In the genomic region with DNA sequence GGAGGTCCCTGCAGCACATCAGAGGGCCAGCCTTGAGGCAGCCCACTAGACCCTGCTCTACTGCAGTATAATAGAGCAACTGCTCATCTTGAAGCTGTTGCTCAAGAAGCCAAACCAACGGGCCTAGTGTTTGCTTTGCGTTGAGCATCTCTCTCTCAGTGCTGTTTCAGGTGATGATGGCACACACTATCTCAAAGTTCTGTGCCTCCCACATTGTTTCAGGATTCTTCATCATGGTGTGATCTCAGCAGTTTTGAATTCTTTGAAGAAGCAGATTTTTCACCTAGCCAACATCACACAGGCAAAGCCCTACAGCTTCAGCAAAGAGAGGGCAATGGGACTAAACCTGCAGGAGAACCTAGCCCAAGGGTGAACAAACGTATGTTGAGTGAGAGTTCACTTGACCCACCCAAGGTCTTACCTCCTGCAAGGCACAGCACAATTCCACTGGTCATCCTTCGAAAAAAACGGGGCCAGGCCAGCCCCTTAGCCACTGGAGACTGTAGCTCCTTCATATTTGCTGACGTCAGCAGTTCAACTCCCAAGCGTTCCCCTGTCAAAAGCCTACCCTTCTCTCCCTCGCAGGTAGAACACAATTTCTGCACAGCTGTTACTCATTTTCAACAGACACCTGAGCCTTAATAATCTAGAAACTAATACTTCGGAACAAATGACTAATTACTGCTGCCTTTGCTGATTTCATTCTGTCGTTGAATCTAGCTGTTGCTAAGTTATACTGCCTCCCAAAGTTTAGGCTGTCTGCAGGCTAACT, we compare ENCODE assay signal across 2 cellular contexts.
A peak's percentile ranks its signal among the peaks of the same experiment; 100 is the strongest.
TF ChIP-seq lines count a peak whose summit lies in the region.

No MANE protein-coding gene starts in this region.

TF ChIP-seq in HepG2, 621 proteins besides CTCF, POLR2A, EP300 and RAD21:
- TF ChIP-seq MAFG (CRISPR knock-in tag; IDR thresholded peaks at IDR 0.05) (peak; percentile 50; the same call in 1 of the 2 replicates), MAFF (IDR thresholded peaks at IDR 0.05; ENCODE audit: low read depth, low read length) (peak; percentile 99), MAFK (conservative IDR thresholded peaks at IDR 0.05 in 1 of 2, IDR thresholded peaks at IDR 0.05 in 1 of 2; ENCODE audit: low read length in 2 of 2) (peak; percentile 99 to 100), MBD4 (IDR thresholded peaks at IDR 0.05; ENCODE audit: borderline replicate concordance, low read length) (no peak), RFX5 (IDR thresholded peaks at IDR 0.05; ENCODE audit: low read depth, low read length) (peak; percentile 57; the same call in 1 of the 2 replicates)
- TF ChIP-seq, protein P1, sequence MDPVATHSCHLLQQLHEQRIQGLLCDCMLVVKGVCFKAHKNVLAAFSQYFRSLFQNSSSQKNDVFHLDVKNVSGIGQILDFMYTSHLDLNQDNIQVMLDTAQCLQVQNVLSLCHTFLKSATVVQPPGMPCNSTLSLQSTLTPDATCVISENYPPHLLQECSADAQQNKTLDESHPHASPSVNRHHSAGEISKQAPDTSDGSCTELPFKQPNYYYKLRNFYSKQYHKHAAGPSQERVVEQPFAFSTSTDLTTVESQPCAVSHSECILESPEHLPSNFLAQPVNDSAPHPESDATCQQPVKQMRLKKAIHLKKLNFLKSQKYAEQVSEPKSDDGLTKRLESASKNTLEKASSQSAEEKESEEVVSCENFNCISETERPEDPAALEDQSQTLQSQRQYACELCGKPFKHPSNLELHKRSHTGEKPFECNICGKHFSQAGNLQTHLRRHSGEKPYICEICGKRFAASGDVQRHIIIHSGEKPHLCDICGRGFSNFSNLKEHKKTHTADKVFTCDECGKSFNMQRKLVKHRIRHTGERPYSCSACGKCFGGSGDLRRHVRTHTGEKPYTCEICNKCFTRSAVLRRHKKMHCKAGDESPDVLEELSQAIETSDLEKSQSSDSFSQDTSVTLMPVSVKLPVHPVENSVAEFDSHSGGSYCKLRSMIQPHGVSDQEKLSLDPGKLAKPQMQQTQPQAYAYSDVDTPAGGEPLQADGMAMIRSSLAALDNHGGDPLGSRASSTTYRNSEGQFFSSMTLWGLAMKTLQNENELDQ (CRISPR knock-in tag; IDR thresholded peaks at IDR 0.05; ENCODE audit: borderline replicate concordance) = no peak
- TF ChIP-seq, protein P2, sequence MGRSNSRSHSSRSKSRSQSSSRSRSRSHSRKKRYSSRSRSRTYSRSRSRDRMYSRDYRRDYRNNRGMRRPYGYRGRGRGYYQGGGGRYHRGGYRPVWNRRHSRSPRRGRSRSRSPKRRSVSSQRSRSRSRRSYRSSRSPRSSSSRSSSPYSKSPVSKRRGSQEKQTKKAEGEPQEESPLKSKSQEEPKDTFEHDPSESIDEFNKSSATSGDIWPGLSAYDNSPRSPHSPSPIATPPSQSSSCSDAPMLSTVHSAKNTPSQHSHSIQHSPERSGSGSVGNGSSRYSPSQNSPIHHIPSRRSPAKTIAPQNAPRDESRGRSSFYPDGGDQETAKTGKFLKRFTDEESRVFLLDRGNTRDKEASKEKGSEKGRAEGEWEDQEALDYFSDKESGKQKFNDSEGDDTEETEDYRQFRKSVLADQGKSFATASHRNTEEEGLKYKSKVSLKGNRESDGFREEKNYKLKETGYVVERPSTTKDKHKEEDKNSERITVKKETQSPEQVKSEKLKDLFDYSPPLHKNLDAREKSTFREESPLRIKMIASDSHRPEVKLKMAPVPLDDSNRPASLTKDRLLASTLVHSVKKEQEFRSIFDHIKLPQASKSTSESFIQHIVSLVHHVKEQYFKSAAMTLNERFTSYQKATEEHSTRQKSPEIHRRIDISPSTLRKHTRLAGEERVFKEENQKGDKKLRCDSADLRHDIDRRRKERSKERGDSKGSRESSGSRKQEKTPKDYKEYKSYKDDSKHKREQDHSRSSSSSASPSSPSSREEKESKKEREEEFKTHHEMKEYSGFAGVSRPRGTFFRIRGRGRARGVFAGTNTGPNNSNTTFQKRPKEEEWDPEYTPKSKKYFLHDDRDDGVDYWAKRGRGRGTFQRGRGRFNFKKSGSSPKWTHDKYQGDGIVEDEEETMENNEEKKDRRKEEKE (IDR thresholded peaks at IDR 0.05) = no peak

TF ChIP-seq in GM12891, 5 proteins besides CTCF, POLR2A, EP300 and RAD21:
- TF ChIP-seq TAF1 (IDR thresholded peaks at IDR 0.05; ENCODE audit: low read depth, low read length) (no peak), POLR2AphosphoS5 (IDR thresholded peaks at IDR 0.05; ENCODE audit: low read depth, low read length) (no peak), POU2F2 (IDR thresholded peaks at IDR 0.05; ENCODE audit: low read depth, low read length) (no peak), SPI1 (IDR thresholded peaks at IDR 0.05; ENCODE audit: low read depth, low read length) (no peak), PAX5 (IDR thresholded peaks at IDR 0.05; ENCODE audit: insufficient read depth, low read length, severe bottlenecking) (no peak)
